ENCODE assay signal across 9 cellular contexts in the genomic region with DNA sequence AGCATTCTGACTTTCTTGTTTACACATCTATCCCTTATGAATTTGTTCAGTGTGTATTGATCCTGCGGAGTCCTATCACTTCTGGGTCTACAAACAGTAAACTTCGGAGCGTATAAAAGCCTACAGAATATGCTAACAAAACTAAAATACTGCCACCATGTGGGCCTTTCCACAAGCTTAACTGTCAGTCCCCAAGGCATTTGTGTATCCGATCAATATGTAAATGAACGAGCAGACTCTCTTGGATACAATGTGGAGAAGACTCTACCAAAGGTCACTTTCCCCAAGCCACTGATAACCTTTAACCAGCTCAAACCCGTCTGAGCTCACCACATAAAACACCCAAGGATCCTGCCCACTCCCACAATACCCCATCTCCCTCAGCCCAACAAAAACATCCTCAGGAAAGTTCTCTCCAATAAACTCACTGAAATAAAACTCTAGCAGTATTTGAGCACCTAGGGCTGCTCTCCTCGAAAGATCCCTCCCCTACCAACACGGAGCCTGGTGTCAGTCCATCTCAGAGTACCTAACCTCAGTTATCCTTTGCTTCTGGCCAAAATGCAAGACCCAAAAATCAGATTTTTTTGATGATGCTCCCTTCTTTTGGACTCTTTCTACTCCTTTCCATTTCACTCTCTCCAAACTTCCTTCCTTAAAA. TPM values are rescaled to one million over a fixed set of nuclear protein-coding genes. Genes with fewer than 3 reads are reported as not detected.
DNase-seq lines count a peak whose midpoint lies in the region; ATAC-seq, FAIRE-seq and TF ChIP-seq lines count a peak whose summit lies in the region.
"Had no signal": no experiment of that assay in that cellular context is flagged by ENCODE, and none has a peak within 500 bp of the region (broad histone marks: within the 10 kb centered on the region; RNA-seq: fewer than 3 reads in every experiment).

No MANE protein-coding gene starts in this region.

- H3K27ac Mint-ChIP-seq in WTC11, result peak overlapping the region; percentile 44

- TF ChIP-seq EP300 in A549 (IDR thresholded peaks at IDR 0.05) (no peak), transverse colon (IDR thresholded peaks at IDR 0.05; ENCODE audit: low read depth) (no peak)

- no peak overlapping the region for H3K4me2 ChIP-seq in A549

- H3K27ac ChIP-seq in A549 (no peak overlapping the region), transverse colon (no peak overlapping the region)
- H3K27ac ChIP-seq: thoracic aorta had no signal

- H3K36me3 Mint-ChIP-seq in WTC11, result no peaks in the 10 kb centered on the region

- H3K27me3 ChIP-seq in transverse colon, result no peaks in the 10 kb centered on the region

- no peak for FAIRE-seq in A549 (lab: Jason Lieb, UNC)

- DNase-seq in A549 (ENCODE audit: low read depth in 1 of 2, low spot score in 1 of 2), result peak in 1 of 2 experiments; percentile 16
- peak; percentile 18 for DNase-seq in HCEC 1CT
- no peak for DNase-seq in WTC11 (ENCODE audit: low spot score)
- DNase-seq in inferior parietal cortex (ENCODE audit: extremely low spot score), result peak; percentile 60
- no peak for DNase-seq in transverse colon
- DNase-seq in NCI-H1092 treated with DMSO at 0.1 percent for 48 hours (lab: John Stamatoyannopoulos, UW), result no peak
- DNase-seq in NCI-H2171 treated with DMSO at 0.1 percent for 48 hours (lab: John Stamatoyannopoulos, UW), result no peak
- DNase-seq in activated CD8-positive, alpha-beta memory T cell treated with anti-CD3 and anti-CD28 coated beads, Interleukin-2, amount 50 U/mL, for 48 hours, result no peak

- no peak for TF ChIP-seq RAD21 in A549 (conservative IDR thresholded peaks at IDR 0.05 in 1 of 2, IDR thresholded peaks at IDR 0.05 in 1 of 2)

- no peak overlapping the region for H3K4me3 Mint-ChIP-seq in WTC11

- H3K27me3 Mint-ChIP-seq in WTC11 (ENCODE audit: low read depth), result peaks cover 7% of the 10 kb centered on the region; the same call in 1 of the 2 replicates

- CTCF ChIA-PET in A549 (lab: Yijun Ruan, JAX) (interaction anchor here (0.7 to 3.9 kb wide), 5 partner anchors 9 to 406 kb away, joined by 3 to 22 read pairs (median 4); no protein-coding TSS in a partner anchor), WTC11 (lab: Charles Lee) (interaction anchor here (0.6 to 17.1 kb wide), 15 partner anchors 10 to 438 kb away, joined by 3 to 215 read pairs (median 4); no protein-coding TSS in a partner anchor)

- POLR2A ChIA-PET in A549 (lab: Yijun Ruan, JAX), result interaction anchor here (0.7 kb wide), 1 partner anchor 29 kb away, joined by 5 read pairs; no protein-coding TSS in a partner anchor
- POLR2A ChIA-PET in WTC11 (lab: Charles Lee), result interaction anchor here (0.6 to 0.7 kb wide), 4 partner anchors 168 to 370 kb away, joined by 3 to 5 read pairs (median 3); a partner anchor contains a TSS

- no peaks in the 10 kb centered on the region for H3K9me3 ChIP-seq in A549
- no peaks in the 10 kb centered on the region for H3K9me3 ChIP-seq in transverse colon
- H3K9me3 ChIP-seq: thoracic aorta had no signal

- ATAC-seq in A549, result peak; percentile 45 to 56; a peak in 3 of 6 replicates
- no peak for ATAC-seq in WTC11

- in situ Hi-C loops in transverse colon (cut with MboI; ENCODE audit: low pct_ligation_motif_present in 1 of 4, low pct_unique_long_range_greater_than_20kb in 1 of 4, low sequenced_read_pairs in 3 of 4), result loop anchor here in 1 of 4 donors (10.0 kb wide), 1 partner anchor 303 kb away; no protein-coding TSS in a partner anchor

- WGBS in A549 (ENCODE audit: missing lambda C conversion rate), result 15% methylated on average over 8 of the region's 8 CpGs
- 45 to 46% methylated on average over 5 to 8 of the region's 8 CpGs for WGBS in transverse colon (ENCODE audit: low coverage in 1 of 2), 2 donors

- no peak for TF ChIP-seq CTCF in A549 (IDR thresholded peaks at IDR 0.05)
- TF ChIP-seq CTCF in WTC11 (IDR thresholded peaks at IDR 0.05), result no peak
- peak in 1 of 5 experiments; percentile 8 for TF ChIP-seq CTCF in transverse colon (IDR thresholded peaks at IDR 0.05)

- H3K4me1 ChIP-seq in A549, result no peaks in the 10 kb centered on the region
- H3K4me1 ChIP-seq in transverse colon, result no peaks in the 10 kb centered on the region

- no peak for TF ChIP-seq POLR2A in A549 (IDR thresholded peaks at IDR 0.05; ENCODE audit: low read length)
- TF ChIP-seq POLR2A in transverse colon (IDR thresholded peaks at IDR 0.05), result no peak

- peaks cover 61% of the 10 kb centered on the region for H3K4me1 Mint-ChIP-seq in WTC11

- intact Hi-C loops in transverse colon (cut with DNase I; ENCODE audit: low total_unique reads), result no loop called here

- no peaks in the 10 kb centered on the region for H3K9me3 Mint-ChIP-seq in WTC11

- no peaks in the 10 kb centered on the region for H3K36me3 ChIP-seq in transverse colon
- H3K36me3 ChIP-seq: thoracic aorta had no signal

- H3K4me3 ChIP-seq in A549, result no peak overlapping the region
- no peak overlapping the region for H3K4me3 ChIP-seq in transverse colon
- H3K4me3 ChIP-seq: thoracic aorta had no signal

TF ChIP-seq in A549, 52 proteins besides CTCF, POLR2A, EP300 and RAD21:
- no peak for TF ChIP-seq JUNB (IDR thresholded peaks at IDR 0.05)

TF ChIP-seq in WTC11, 78 proteins besides CTCF, POLR2A, EP300 and RAD21:
- TF ChIP-seq NFE2L1 (CRISPR knock-in tag; IDR thresholded peaks at IDR 0.05), result no peak
- TF ChIP-seq SMAD4 (CRISPR knock-in tag; IDR thresholded peaks at IDR 0.05), result no peak

RNA-seq across cellular contexts. Expression of a gene that starts 17.8 kb away (rescaled TPM):
- polyA plus RNA-seq in A549 (2011; rRNA removed) (0.08 and 0.10 TPM in 2 replicates), A549 (2017; fragmentation: RNase III; extraction: RNeasy Plus Mini Kit Qiagen cat#74134 plus additional on column Dnase treatment) (not detected in 3 replicates)
- 0.01 and 0.05 TPM in 2 replicates for polyA plus RNA-seq in A549 (2012; cell fraction: cytosol; rRNA removed)
- not detected in 2 replicates for polyA plus RNA-seq in A549 (2012; cell fraction: nucleus; rRNA removed)
- not detected in 2 replicates for polyA minus RNA-seq in A549 (2011; rRNA and poly(A)+ RNA removed)
- total RNA-seq in WTC11 (2021) (20.0 to 22.3 TPM (median 21.6 TPM) in 3 replicates), transverse colon (10 to 100 TPM in 2 of 4 donors, 1 to 10 TPM in 2; 1.4 to 28.4 (median 12.0) TPM)

RNA-seq across cellular contexts. Expression of a gene that starts 42.3 kb away (rescaled TPM):
- polyA plus RNA-seq in A549 (2011; rRNA removed), result 19.7 and 27.3 TPM in 2 replicates
- 50.3 and 57.6 TPM in 2 replicates for polyA plus RNA-seq in A549 (2012; cell fraction: cytosol; rRNA removed)
- polyA plus RNA-seq in A549 (2012; cell fraction: nucleus; rRNA removed), result 74.5 and 76.5 TPM in 2 replicates
- 31.0 to 35.5 TPM (median 34.9 TPM) in 3 replicates for polyA plus RNA-seq in A549 (2017; fragmentation: RNase III; extraction: RNeasy Plus Mini Kit Qiagen cat#74134 plus additional on column Dnase treatment)
- polyA minus RNA-seq in A549 (2011; rRNA and poly(A)+ RNA removed), result 20.4 and 25.1 TPM in 2 replicates
- total RNA-seq in WTC11 (2021), result 84.0 to 114 TPM (median 110 TPM) in 3 replicates
- total RNA-seq in transverse colon, result 10 to 100 TPM; 24.7 to 51.9 (median 42.3) TPM

Comparison
In these comparisons a context has a peak if more than half of its experiments do, and no peak if none do; other contexts are left out.
1. DNase-seq: peak in HCEC 1CT (single experiment) and inferior parietal cortex (single experiment); none in WTC11 (single experiment), transverse colon (single experiment), NCI-H1092 treated with DMSO at 0.1 percent for 48 hours (single experiment), NCI-H2171 treated with DMSO at 0.1 percent for 48 hours (single experiment) and activated CD8-positive, alpha-beta memory T cell treated with anti-CD3 and anti-CD28 coated beads, Interleukin-2, amount 50 U/mL, for 48 hours (single experiment).